In genomic region chr5:61416010-61416409, GRCh38 we compare ENCODE assay signal across 16 cellular contexts.
DNase-seq lines count a peak whose midpoint lies in the region; ATAC-seq, FAIRE-seq and TF ChIP-seq lines count a peak whose summit lies in the region.
"Had no signal": no experiment of that assay in that cellular context is flagged by ENCODE, and none has a peak within 500 bp of the region (broad histone marks: within the 10 kb centered on the region; RNA-seq: fewer than 3 reads in every experiment).

No MANE protein-coding gene starts in this region.

- H3K36me3 Mint-ChIP-seq in nephron (ENCODE audit: low read depth) (peaks cover 7% of the 10 kb centered on the region), CD14-positive monocyte (peaks cover 0 to 3% of the 10 kb centered on the region in 2 donors)

- no peak overlapping the region for H3K18ac ChIP-seq in H1 (ENCODE audit: extremely low read depth, low read length)

- no peaks in the 10 kb centered on the region for H3K79me1 ChIP-seq in H1 (ENCODE audit: low read depth, low read length)

- H3K4me3 ChIP-seq in HUES6 (ENCODE audit: low read depth, low read length) (no peak overlapping the region), H1 (ENCODE audit: extremely low read depth in 1 of 4, insufficient read depth in 2 of 4, low read depth in 3 of 4, low read length in 4 of 4) (peak overlapping the region in 1 of 4 experiments; percentile 19; a peak in 1 of 8 replicates), SJCRH30 (no peak overlapping the region), heart right ventricle (no peak overlapping the region)
- H3K4me3 ChIP-seq: adrenal gland; BLaER1 treated with 17β-estradiol and CSF1 and Interleukin-3, amounts not matched to agents 10 nM and 100 nM; gastroesophageal sphincter had no signal

- POLR2A ChIA-PET in H1 (lab: Charles Lee; ENCODE audit: partially characterized antibody), result no interaction called here

- peak overlapping the region; percentile 9 to 60 (median 41) for H3K27ac Mint-ChIP-seq in nephron
- no peak overlapping the region for H3K27ac Mint-ChIP-seq in CD14-positive monocyte

- no peak overlapping the region for H4K8ac ChIP-seq in H1 (ENCODE audit: extremely low read depth, insufficient read depth, low read length)

- H3K4me3 Mint-ChIP-seq in nephron (no peak overlapping the region), CD14-positive monocyte (no peak overlapping the region)

- H3K27ac ChIP-seq in HUES6 (ENCODE audit: low read depth, low read length), result peak overlapping the region; percentile 21; the same call in 1 of the 2 replicates
- H3K27ac ChIP-seq in H1 (ENCODE audit: low read depth, low read length), result 0 out of 2 replicates have a peak overlapping the region, but pooled peaks have one; percentile 11
- no peak overlapping the region for H3K27ac ChIP-seq in SJCRH30
- no peak overlapping the region for H3K27ac ChIP-seq in heart right ventricle
- H3K27ac ChIP-seq: adrenal gland; BLaER1 treated with 17β-estradiol and CSF1 and Interleukin-3, amounts not matched to agents 10 nM and 100 nM; gastroesophageal sphincter had no signal

- no peak overlapping the region for H2AK5ac ChIP-seq in H1 (ENCODE audit: low read depth, low read length)

- H3K9me3 Mint-ChIP-seq in nephron (no peaks in the 10 kb centered on the region), CD14-positive monocyte (peaks cover 0 to under 1% (median 0%) of the 10 kb centered on the region in 7 donors)

- peak overlapping the region; percentile 42 to 45; a peak in 3 of 4 replicates for H3K4me2 ChIP-seq in H1 (ENCODE audit: insufficient read depth in 1 of 2, low read depth in 2 of 2, low read length in 2 of 2)

- TF ChIP-seq RAD21 in H1 (IDR thresholded peaks at IDR 0.05 in 1 of 2, conservative IDR thresholded peaks at IDR 0.05 in 1 of 2; ENCODE audit: low read depth in 2 of 2, low read length in 2 of 2), result no peak

- peak; percentile 28 for FAIRE-seq in H1 (lab: Jason Lieb, UNC)

- WGBS in H1 (ENCODE audit: extremely low coverage in 1 of 2, insufficient coverage in 1 of 2, insufficient read length in 1 of 2, insufficient replicate concordance in 2 of 2, low coverage in 1 of 2, low lambda C conversion rate in 2 of 2, missing lambda C conversion rate in 1 of 2), 2 experiments, result 34% methylated on average over 5 of the region's 5 CpGs; no CpG with 5 or more reads in 1 of the 2 experiments
- 72 to 77% methylated on average over 5 of the region's 5 CpGs for WGBS in heart right ventricle, 2 donors

- no peak overlapping the region for H4K91ac ChIP-seq in H1 (replicated peaks; ENCODE audit: insufficient read length, low read length)

- H3K4me1 Mint-ChIP-seq in nephron, result peaks cover 37% of the 10 kb centered on the region
- H3K4me1 Mint-ChIP-seq in CD14-positive monocyte, result peaks cover 28% of the 10 kb centered on the region

- peaks cover 0 to 64% of the 10 kb centered on the region in 2 experiments; a peak in 2 of 4 replicates for H3K79me2 ChIP-seq in H1 (ENCODE audit: control insufficient read depth in 1 of 2, insufficient read depth in 2 of 2, low read length in 2 of 2)

- no peaks in the 10 kb centered on the region for H3K27me3 Mint-ChIP-seq in nephron (ENCODE audit: low read depth)
- no peaks in the 10 kb centered on the region for H3K27me3 Mint-ChIP-seq in CD14-positive monocyte (ENCODE audit: low read depth in 3 of 3)

- H3K9me3 ChIP-seq in HUES6 (ENCODE audit: control insufficient read depth, insufficient read depth, low read depth, low read length) (no peaks in the 10 kb centered on the region; the same call in 1 of the 2 replicates), H1 (ENCODE audit: insufficient read depth in 2 of 2, low read depth in 1 of 2, low read length in 1 of 2) (no peaks in the 10 kb centered on the region), SJCRH30 (replicated peaks) (no peaks in the 10 kb centered on the region), heart right ventricle (peaks cover 0 to under 1% (median 0%) of the 10 kb centered on the region in 11 donors)
- H3K9me3 ChIP-seq: adrenal gland, gastroesophageal sphincter had no signal

- no peaks in the 10 kb centered on the region for H3K27me3 ChIP-seq in HUES6 (ENCODE audit: control insufficient read depth, insufficient read depth, low read length)
- no peaks in the 10 kb centered on the region for H3K27me3 ChIP-seq in H1 (replicated peaks in 1 of 4; ENCODE audit: control insufficient read depth in 3 of 4, extremely low read depth in 1 of 4, insufficient read depth in 3 of 4, low read length in 3 of 4)
- no peaks in the 10 kb centered on the region for H3K27me3 ChIP-seq in SJCRH30
- H3K27me3 ChIP-seq in heart right ventricle, result no peaks in the 10 kb centered on the region
- H3K27me3 ChIP-seq: adrenal gland; BLaER1 treated with 17β-estradiol and CSF1 and Interleukin-3, amounts not matched to agents 10 nM and 100 nM; gastroesophageal sphincter had no signal

- no peak overlapping the region for H2BK15ac ChIP-seq in H1 (ENCODE audit: low read length)

- TF ChIP-seq EP300 in H1 (IDR thresholded peaks at IDR 0.05; ENCODE audit: borderline replicate concordance in 1 of 2, low read depth in 2 of 2, low read length in 2 of 2), result no peak

- no peak overlapping the region for H2BK20ac ChIP-seq in H1 (ENCODE audit: low read length)

- peaks cover 0 to under 1% of the 10 kb centered on the region in 2 experiments for H4K20me1 ChIP-seq in H1 (replicated peaks in 1 of 2; ENCODE audit: control insufficient read depth in 1 of 2, insufficient read depth in 2 of 2, low read length in 2 of 2)

- H3K23me2 ChIP-seq in H1 (ENCODE audit: low read depth, low read length), result no peaks in the 10 kb centered on the region

- H2AFZ ChIP-seq in H1 (ENCODE audit: low read length), result no peak overlapping the region

- CTCF ChIA-PET in H1 (lab: Charles Lee; ENCODE audit: partially characterized antibody), result no interaction called here

- H4K5ac ChIP-seq in H1 (ENCODE audit: insufficient read length, low read depth, low read length), result no peak overlapping the region

- no peak for TF ChIP-seq POLR2A in H1 (IDR thresholded peaks at IDR 0.05; ENCODE audit: control extremely low read depth in 1 of 2, low read depth in 2 of 2, low read length in 2 of 2)

- peak overlapping the region; percentile 44; the same call in 1 of the 2 replicates for H2BK5ac ChIP-seq in H1 (ENCODE audit: low read depth, low read length)

- H3K4ac ChIP-seq in H1 (replicated peaks; ENCODE audit: insufficient read length, low read depth, low read length), result no peak overlapping the region

- intact Hi-C loops in heart right ventricle (cut with DNase I) (no loop called here), CD14-positive monocyte (cut with micrococcal nuclease) (no loop called here)

- DNase-seq in ELF-1 (ENCODE audit: low read depth, low spot score), result peak; percentile 32
- no peak for DNase-seq in H1 (ENCODE audit: low read depth in 1 of 2, low spot score in 2 of 2)
- no peak for DNase-seq in SJCRH30
- DNase-seq in heart right ventricle, result no peak
- no peak for DNase-seq in CD14-positive monocyte (ENCODE audit: low spot score)
- DNase-seq in NCI-H2107 treated with DMSO at 0.1 percent for 48 hours (lab: John Stamatoyannopoulos, UW; ENCODE audit: unreplicated experiment), result no peak
- DNase-seq: adrenal gland; KG1; left colon; naive thymus-derived CD4-positive, alpha-beta T cell; NCI-H2029; substantia nigra had no signal

- no peak overlapping the region for H3K56ac ChIP-seq in H1 (replicated peaks; ENCODE audit: insufficient read length, low read depth, low read length)

- no peaks in the 10 kb centered on the region for H3K36me3 ChIP-seq in HUES6 (ENCODE audit: control insufficient read depth, insufficient read depth, low read length)
- no peaks in the 10 kb centered on the region for H3K36me3 ChIP-seq in H1 (ENCODE audit: control insufficient read depth in 2 of 4, insufficient read depth in 4 of 4, low read length in 3 of 4)
- no peaks in the 10 kb centered on the region for H3K36me3 ChIP-seq in SJCRH30
- H3K36me3 ChIP-seq in heart right ventricle, result no peaks in the 10 kb centered on the region
- H3K36me3 ChIP-seq: adrenal gland, gastroesophageal sphincter had no signal

- ATAC-seq in heart right ventricle, result no peak
- ATAC-seq: gastroesophageal sphincter; naive thymus-derived CD4-positive, alpha-beta T cell had no signal

- H3K23ac ChIP-seq in H1 (ENCODE audit: insufficient read length), result no peak overlapping the region

- H3K9ac ChIP-seq in HUES6 (ENCODE audit: low read length) (no peak overlapping the region), H1 (replicated peaks in 1 of 4; ENCODE audit: extremely low read depth in 1 of 4, low read depth in 3 of 4, low read length in 3 of 4) (no peak overlapping the region)
- H3K9ac ChIP-seq: BLaER1 treated with 17β-estradiol and CSF1 and Interleukin-3, amounts not matched to agents 10 nM and 100 nM had no signal

- no peak overlapping the region for H2BK120ac ChIP-seq in H1 (replicated peaks; ENCODE audit: low read depth, low read length)

- TF ChIP-seq CTCF in H1 (IDR thresholded peaks at IDR 0.05; ENCODE audit: control extremely low read depth in 1 of 3, insufficient read depth in 1 of 3, low read depth in 1 of 3, low read length in 3 of 3), result no peak
- no peak for TF ChIP-seq CTCF in nephron (IDR thresholded peaks at IDR 0.05; ENCODE audit: unreplicated experiment in 3 of 3)
- no peak for TF ChIP-seq CTCF in heart right ventricle (IDR thresholded peaks at IDR 0.05)
- no peak for TF ChIP-seq CTCF in CD14-positive monocyte (IDR thresholded peaks at IDR 0.05)

- H3K4me1 ChIP-seq in HUES6 (ENCODE audit: control insufficient read depth, insufficient read depth, low read length), result peaks cover 44% of the 10 kb centered on the region
- peaks cover 9 to 38% (median 18%) of the 10 kb centered on the region in 4 experiments for H3K4me1 ChIP-seq in H1 (replicated peaks in 1 of 4; ENCODE audit: control insufficient read depth in 3 of 4, insufficient read depth in 4 of 4, low read length in 3 of 4)
- H3K4me1 ChIP-seq in SJCRH30, result no peaks in the 10 kb centered on the region; the same call in 1 of the 2 replicates
- H3K4me1 ChIP-seq in heart right ventricle, result peaks cover 0 to 29% (median 7%) of the 10 kb centered on the region in 9 donors

- no peak overlapping the region for H3K14ac ChIP-seq in H1 (ENCODE audit: insufficient read length)

- H2BK12ac ChIP-seq in H1 (ENCODE audit: low read depth, low read length), result no peak overlapping the region

TF ChIP-seq in H1, 55 proteins besides CTCF, POLR2A, EP300 and RAD21:
- TF ChIP-seq SP1 (IDR thresholded peaks at IDR 0.05; ENCODE audit: low read depth, low read length) (0 out of 2 replicates have a peak, but pooled peaks have one; percentile 29), JUN (IDR thresholded peaks at IDR 0.05; ENCODE audit: low read depth, low read length) (no peak)
TF ChIP-seq in H1: peak in this region for 1.

Comparison
In these comparisons a context has a peak if more than half of its experiments do, and no peak if none do; other contexts are left out.
1. H3K27ac ChIP-seq: peak in HUES6 (single experiment) and H1 (single experiment); none in SJCRH30 (single experiment) and heart right ventricle (0 of 10).
2. H3K27ac Mint-ChIP-seq: peak in nephron (3 of 3); none in CD14-positive monocyte (0 of 7).